ENCODE assay signal across 8 cellular contexts in genomic region chr11:20131744-20132666, GRCh38. TPM values are rescaled to one million over a fixed set of nuclear protein-coding genes. Genes with fewer than 3 reads are reported as not detected.
DNase-seq lines count a peak whose midpoint lies in the region; ATAC-seq and TF ChIP-seq lines count a peak whose summit lies in the region.

No MANE protein-coding gene starts in this region.

- H3K27ac ChIP-seq in upper lobe of right lung, result no peak overlapping the region

- peak; percentile 64 for ATAC-seq in GM18502 (IDR thresholded peaks at IDR 0.05; ENCODE audit: poor library complexity, unreplicated experiment)
- ATAC-seq in upper lobe of right lung, result peak; percentile 82
- ATAC-seq in HG03565 (IDR thresholded peaks at IDR 0.05; ENCODE audit: unreplicated experiment), result no peak

- peak; percentile 30 for DNase-seq in AG09319 (ENCODE audit: extremely low read depth, low read depth)
- peak; percentile 47 for DNase-seq in NCI-H526 treated with DMSO at 0.1 percent for 48 hours (lab: John Stamatoyannopoulos, UW)
- peak; percentile 20 for DNase-seq in activated T-helper 1 cell treated with anti-CD3 and anti-CD28 coated beads, Interleukin-12 subunit alpha, Interleukin-12 subunit beta, Interleukin-2, Interleukin-4 antibody, amounts not matched to agents 30 ng/mL and 10 ng/mL and 1 ng/mL, durations not matched to agents 14 hours and 24 hours and 36 hours (ENCODE audit: low spot score)
- DNase-seq in fibroblast of the conjunctiva (ENCODE audit: low read depth), result peak; percentile 33
- DNase-seq in neural crest cell (ENCODE audit: low read depth, low spot score), result peak; percentile 67
- peak; percentile 71 for DNase-seq in upper lobe of right lung

- H3K4me3 ChIP-seq in upper lobe of right lung, result peak overlapping the region; percentile 44

- H3K9me3 ChIP-seq in upper lobe of right lung, result no peaks in the 10 kb centered on the region

- no peak overlapping the region for H3K27ac Mint-ChIP-seq in activated T-helper 1 cell treated with anti-CD3 and anti-CD28 coated beads, Interleukin-12 subunit alpha, Interleukin-12 subunit beta, Interleukin-2, Interleukin-4 antibody, amounts not matched to agents 30 ng/mL and 10 ng/mL and 1 ng/mL, durations not matched to agents 14 hours and 24 hours and 36 hours
- no peak overlapping the region for H3K27ac Mint-ChIP-seq in neural crest cell (ENCODE audit: unreplicated experiment)

- H3K27me3 Mint-ChIP-seq in activated T-helper 1 cell treated with anti-CD3 and anti-CD28 coated beads, Interleukin-12 subunit alpha, Interleukin-12 subunit beta, Interleukin-2, Interleukin-4 antibody, amounts not matched to agents 30 ng/mL and 10 ng/mL and 1 ng/mL, durations not matched to agents 14 hours and 24 hours and 36 hours (ENCODE audit: insufficient read depth), result peaks cover 21% of the 10 kb centered on the region
- peaks cover 65% of the 10 kb centered on the region for H3K27me3 Mint-ChIP-seq in neural crest cell (ENCODE audit: low read depth)

- intact Hi-C loops in activated T-helper 1 cell treated with anti-CD3 and anti-CD28 coated beads, Interleukin-12 subunit alpha, Interleukin-12 subunit beta, Interleukin-2, Interleukin-4 antibody, amounts not matched to agents 30 ng/mL and 10 ng/mL and 1 ng/mL, durations not matched to agents 14 hours and 24 hours and 36 hours (cut with micrococcal nuclease), result loop anchor here (1.0 to 5.0 kb wide), 2 partner anchors 181 to 195 kb away; no protein-coding TSS in a partner anchor
- intact Hi-C loops in upper lobe of right lung (cut with DNase I), result loop anchor here (10.0 kb wide), 1 partner anchor 187 kb away; no protein-coding TSS in a partner anchor

- H3K4me1 ChIP-seq in upper lobe of right lung, result peaks cover 6% of the 10 kb centered on the region

- H3K27me3 ChIP-seq in upper lobe of right lung, result peaks cover 6% of the 10 kb centered on the region

- H3K9me3 Mint-ChIP-seq in activated T-helper 1 cell treated with anti-CD3 and anti-CD28 coated beads, Interleukin-12 subunit alpha, Interleukin-12 subunit beta, Interleukin-2, Interleukin-4 antibody, amounts not matched to agents 30 ng/mL and 10 ng/mL and 1 ng/mL, durations not matched to agents 14 hours and 24 hours and 36 hours, result no peaks in the 10 kb centered on the region
- no peaks in the 10 kb centered on the region for H3K9me3 Mint-ChIP-seq in neural crest cell

- peaks cover 14% of the 10 kb centered on the region for H3K4me1 Mint-ChIP-seq in activated T-helper 1 cell treated with anti-CD3 and anti-CD28 coated beads, Interleukin-12 subunit alpha, Interleukin-12 subunit beta, Interleukin-2, Interleukin-4 antibody, amounts not matched to agents 30 ng/mL and 10 ng/mL and 1 ng/mL, durations not matched to agents 14 hours and 24 hours and 36 hours (ENCODE audit: low read depth)
- H3K4me1 Mint-ChIP-seq in neural crest cell, result peaks cover 5% of the 10 kb centered on the region

- H3K36me3 Mint-ChIP-seq in activated T-helper 1 cell treated with anti-CD3 and anti-CD28 coated beads, Interleukin-12 subunit alpha, Interleukin-12 subunit beta, Interleukin-2, Interleukin-4 antibody, amounts not matched to agents 30 ng/mL and 10 ng/mL and 1 ng/mL, durations not matched to agents 14 hours and 24 hours and 36 hours (ENCODE audit: low read depth), result no peaks in the 10 kb centered on the region
- no peaks in the 10 kb centered on the region for H3K36me3 Mint-ChIP-seq in neural crest cell (ENCODE audit: low read depth)

- H3K4me3 Mint-ChIP-seq in activated T-helper 1 cell treated with anti-CD3 and anti-CD28 coated beads, Interleukin-12 subunit alpha, Interleukin-12 subunit beta, Interleukin-2, Interleukin-4 antibody, amounts not matched to agents 30 ng/mL and 10 ng/mL and 1 ng/mL, durations not matched to agents 14 hours and 24 hours and 36 hours, result peak overlapping the region; percentile 67
- H3K4me3 Mint-ChIP-seq in neural crest cell, result peak overlapping the region; percentile 4

- H3K36me3 ChIP-seq in upper lobe of right lung, result no peaks in the 10 kb centered on the region

- peak; percentile 96 for TF ChIP-seq CTCF in AG09319 (IDR thresholded peaks at IDR 0.05; ENCODE audit: low read depth, low read length)
- TF ChIP-seq CTCF in neural crest cell (conservative IDR thresholded peaks at IDR 0.05), result peak; percentile 93
- peak; percentile 86 for TF ChIP-seq CTCF in upper lobe of right lung (IDR thresholded peaks at IDR 0.05)

RNA-seq across cellular contexts. Expression of gene DBX1, which starts 28.3 kb away (rescaled TPM):
- not detected in 2 replicates for total RNA-seq in activated T-helper 1 cell treated with anti-CD3 and anti-CD28 coated beads, Interleukin-12 subunit alpha, Interleukin-12 subunit beta, Interleukin-2, Interleukin-4 antibody, amounts not matched to agents 30 ng/mL and 10 ng/mL and 1 ng/mL, durations not matched to agents 14 hours and 24 hours and 36 hours
- total RNA-seq in neural crest cell, result 26.3 and 29.6 TPM in 2 replicates
- not detected for total RNA-seq in upper lobe of right lung

Comparison
In these comparisons a context has a peak if more than half of its experiments do, and no peak if none do; other contexts are left out.
1. DNase-seq: peak in every context shown above with its lines; median percentile 71 in upper lobe of right lung; 67 in neural crest cell; 47 in NCI-H526 treated with DMSO at 0.1 percent for 48 hours; 33 in fibroblast of the conjunctiva; 30 in AG09319; 20 in activated T-helper 1 cell treated with anti-CD3 and anti-CD28 coated beads, Interleukin-12 subunit alpha, Interleukin-12 subunit beta, Interleukin-2, Interleukin-4 antibody, amounts not matched to agents 30 ng/mL and 10 ng/mL and 1 ng/mL, durations not matched to agents 14 hours and 24 hours and 36 hours.
2. RNA of gene DBX1, which starts 28.3 kb away (total RNA-seq): 26.3 to 29.6 TPM in neural crest cell; not detected in activated T-helper 1 cell treated with anti-CD3 and anti-CD28 coated beads, Interleukin-12 subunit alpha, Interleukin-12 subunit beta, Interleukin-2, Interleukin-4 antibody, amounts not matched to agents 30 ng/mL and 10 ng/mL and 1 ng/mL, durations not matched to agents 14 hours and 24 hours and 36 hours and not detected in upper lobe of right lung (single experiment); every median in the first group is over 10 times any median in the second.
3. Peak in every context shown above with its lines, with median percentiles within 50 percentile points of each other: CTCF ChIP-seq.